1 cellular context compared by ENCODE assay signal in genomic region chr16:54180421-54181359, GRCh38.
A peak's percentile ranks its signal among the peaks of the same experiment; 100 is the strongest.
TF ChIP-seq lines count a peak whose summit lies in the region.

No MANE protein-coding gene starts in this region.

TF ChIP-seq in HepG2, 621 proteins besides CTCF, POLR2A, EP300 and RAD21 (continued from another document and continues in another):
- TF ChIP-seq RARA (CRISPR knock-in tag; IDR thresholded peaks at IDR 0.05), result peak; percentile 79
- no peak for TF ChIP-seq AGO1 (IDR thresholded peaks at IDR 0.05; ENCODE audit: low read depth, low read length, poor library complexity, severe bottlenecking)
- no peak; the same call in none of the 2 replicates for TF ChIP-seq PHF21A (CRISPR knock-in tag; IDR thresholded peaks at IDR 0.05)
- no peak for TF ChIP-seq ZHX2 (IDR thresholded peaks at IDR 0.05; ENCODE audit: low read depth)
- no peak for TF ChIP-seq ZHX2 (CRISPR knock-in tag; IDR thresholded peaks at IDR 0.05; ENCODE audit: borderline replicate concordance)
- TF ChIP-seq ZNF331 (CRISPR knock-in tag; IDR thresholded peaks at IDR 0.05), result peak; percentile 32; the same call in 1 of the 2 replicates
- peak; percentile 95 for TF ChIP-seq MED1 (CRISPR knock-in tag; IDR thresholded peaks at IDR 0.05)
- peak; percentile 100 for TF ChIP-seq ARID3A (IDR thresholded peaks at IDR 0.05; ENCODE audit: low read depth, low read length)
- TF ChIP-seq KAT2B (IDR thresholded peaks at IDR 0.05; ENCODE audit: borderline replicate concordance, low read depth, low read length), result no peak
- TF ChIP-seq MLLT10 (CRISPR knock-in tag; IDR thresholded peaks at IDR 0.05), result no peak
- TF ChIP-seq ZNF263 (CRISPR knock-in tag; IDR thresholded peaks at IDR 0.05), result no peak
- TF ChIP-seq FOXO1 (CRISPR knock-in tag; IDR thresholded peaks at IDR 0.05), result peak; percentile 75
- no peak for TF ChIP-seq ZNF776 (CRISPR knock-in tag; IDR thresholded peaks at IDR 0.05)
- TF ChIP-seq YEATS2 (CRISPR knock-in tag; IDR thresholded peaks at IDR 0.05; ENCODE audit: borderline replicate concordance), result no peak
- TF ChIP-seq ZNF615 (CRISPR knock-in tag; IDR thresholded peaks at IDR 0.05; ENCODE audit: borderline replicate concordance), result no peak
- TF ChIP-seq ZNF362 (CRISPR knock-in tag; IDR thresholded peaks at IDR 0.05; ENCODE audit: borderline replicate concordance), result peak; percentile 56; the same call in 1 of the 2 replicates
- TF ChIP-seq THAP8 (CRISPR knock-in tag; IDR thresholded peaks at IDR 0.05; ENCODE audit: borderline replicate concordance), result no peak
- peak; percentile 77; the same call in 1 of the 2 replicates for TF ChIP-seq RXRB (CRISPR knock-in tag; IDR thresholded peaks at IDR 0.05; ENCODE audit: borderline replicate concordance)
- TF ChIP-seq ZNF878 (CRISPR knock-in tag; IDR thresholded peaks at IDR 0.05), result peak; percentile 55; the same call in 1 of the 2 replicates
- no peak for TF ChIP-seq NFIB (CRISPR knock-in tag; IDR thresholded peaks at IDR 0.05; ENCODE audit: borderline replicate concordance)
- TF ChIP-seq TCF7L2 (IDR thresholded peaks at IDR 0.05; ENCODE audit: low read depth, low read length), result no peak
- TF ChIP-seq ZNF225 (CRISPR knock-in tag; IDR thresholded peaks at IDR 0.05), result no peak
- no peak for TF ChIP-seq ZNF207 (IDR thresholded peaks at IDR 0.05; ENCODE audit: borderline replicate concordance)
- no peak for TF ChIP-seq ZNF775 (CRISPR knock-in tag; IDR thresholded peaks at IDR 0.05; ENCODE audit: borderline replicate concordance)
- TF ChIP-seq IRF9 (CRISPR knock-in tag; IDR thresholded peaks at IDR 0.05; ENCODE audit: borderline replicate concordance), result no peak
- no peak for TF ChIP-seq ZNF260 (CRISPR knock-in tag; IDR thresholded peaks at IDR 0.05; ENCODE audit: borderline replicate concordance, low read depth)
- TF ChIP-seq SATB2 (CRISPR knock-in tag; IDR thresholded peaks at IDR 0.05), result no peak
- no peak for TF ChIP-seq ZIK1 (CRISPR knock-in tag; IDR thresholded peaks at IDR 0.05; ENCODE audit: borderline replicate concordance, low read depth)
- TF ChIP-seq GLMP (CRISPR knock-in tag; IDR thresholded peaks at IDR 0.05; ENCODE audit: borderline replicate concordance), result no peak
- no peak for TF ChIP-seq ZNF317 (CRISPR knock-in tag; IDR thresholded peaks at IDR 0.05)
- peak; percentile 79 for TF ChIP-seq MED13 (CRISPR knock-in tag; IDR thresholded peaks at IDR 0.05)
- no peak for TF ChIP-seq SP4 (CRISPR knock-in tag; IDR thresholded peaks at IDR 0.05)
- TF ChIP-seq CREM (IDR thresholded peaks at IDR 0.05), result peak; percentile 91
- no peak for TF ChIP-seq CREM (CRISPR knock-in tag; IDR thresholded peaks at IDR 0.05)
- no peak for TF ChIP-seq ZBTB14 (CRISPR knock-in tag; IDR thresholded peaks at IDR 0.05)
- no peak for TF ChIP-seq ZMAT5 (CRISPR knock-in tag; IDR thresholded peaks at IDR 0.05; ENCODE audit: borderline replicate concordance, low read depth)
- TF ChIP-seq RNF219 (CRISPR knock-in tag; IDR thresholded peaks at IDR 0.05), result 0 out of 2 replicates have a peak, but pooled peaks have one; percentile 17
- TF ChIP-seq DPF2 (CRISPR knock-in tag; IDR thresholded peaks at IDR 0.05; ENCODE audit: borderline replicate concordance, low read depth), result peak; percentile 55; the same call in 1 of the 2 replicates
- TF ChIP-seq NFKB2 (CRISPR knock-in tag; IDR thresholded peaks at IDR 0.05; ENCODE audit: borderline replicate concordance), result no peak
- no peak for TF ChIP-seq ZSCAN25 (CRISPR knock-in tag; IDR thresholded peaks at IDR 0.05)
- no peak for TF ChIP-seq PREB (CRISPR knock-in tag; IDR thresholded peaks at IDR 0.05)
- TF ChIP-seq PPARG (CRISPR knock-in tag; conservative IDR thresholded peaks at IDR 0.05), result peak; percentile 37; the same call in 1 of the 2 replicates
- peak in 1 of 2 experiments; percentile 27; a peak in 1 of 4 replicates for TF ChIP-seq KLF16 (CRISPR knock-in tag; IDR thresholded peaks at IDR 0.05)
- TF ChIP-seq ZKSCAN8 (CRISPR knock-in tag; IDR thresholded peaks at IDR 0.05; ENCODE audit: borderline replicate concordance), result peak; percentile 79; the same call in 1 of the 2 replicates
- TF ChIP-seq ZSCAN22 (CRISPR knock-in tag; IDR thresholded peaks at IDR 0.05), result no peak
- no peak for TF ChIP-seq ZNF451 (CRISPR knock-in tag; IDR thresholded peaks at IDR 0.05)
- no peak for TF ChIP-seq ZNF616 (CRISPR knock-in tag; IDR thresholded peaks at IDR 0.05; ENCODE audit: low read depth)
- TF ChIP-seq KDM5A (IDR thresholded peaks at IDR 0.05; ENCODE audit: borderline replicate concordance, low read length), result peak; percentile 28; the same call in 1 of the 2 replicates
- peak; percentile 67; the same call in 1 of the 2 replicates for TF ChIP-seq TBX3 (IDR thresholded peaks at IDR 0.05; ENCODE audit: borderline replicate concordance)
- peak; percentile 85 for TF ChIP-seq ATF7 (IDR thresholded peaks at IDR 0.05)
- no peak for TF ChIP-seq ATF7 (CRISPR knock-in tag; IDR thresholded peaks at IDR 0.05)
- no peak for TF ChIP-seq ZNF484 (CRISPR knock-in tag; IDR thresholded peaks at IDR 0.05; ENCODE audit: borderline replicate concordance, low read depth)
- TF ChIP-seq SMARCC2 (IDR thresholded peaks at IDR 0.05), result no peak
- peak; percentile 81; the same call in 1 of the 2 replicates for TF ChIP-seq KDM6A (CRISPR knock-in tag; IDR thresholded peaks at IDR 0.05; ENCODE audit: low read depth)
